In the genomic region with DNA sequence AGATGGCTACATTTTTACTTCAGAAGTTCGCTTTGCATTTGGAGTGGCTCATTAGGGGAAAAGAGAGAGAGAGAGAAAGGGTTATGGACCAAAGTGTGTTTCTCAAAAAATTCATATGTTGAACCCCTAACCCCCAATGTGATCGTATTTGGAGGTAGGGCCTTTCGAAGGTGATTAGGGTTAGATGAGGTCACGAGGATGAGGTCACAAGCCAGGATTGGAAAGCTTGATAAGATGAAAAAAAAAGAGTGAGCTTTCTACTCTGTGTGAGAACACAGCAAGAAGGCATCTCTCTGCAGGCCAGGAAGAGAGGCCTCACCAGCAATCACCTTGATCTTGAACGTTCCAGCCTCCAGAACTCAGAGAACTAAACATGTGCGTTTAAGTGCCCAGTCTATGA, we compare ENCODE assay signal across 26 cellular contexts.
"Had no signal": no experiment of that assay in that cellular context is flagged by ENCODE, and none has a peak within 500 bp of the region (broad histone marks: within the 10 kb centered on the region; RNA-seq: fewer than 3 reads in every experiment).

No MANE protein-coding gene starts in this region.

- H3K4me1 ChIP-seq: esophagus squamous epithelium, gastrocnemius medialis, left lung, lower lobe of right lung had no signal

- FAIRE-seq: colon, endometrium, islet of Langerhans, keratinocyte had no signal

- ATAC-seq: effector memory CD8-positive, alpha-beta T cell; esophagus mucosa; gastrocnemius medialis; heart right ventricle; left lung; left ventricle myocardium superior; lower lobe of right lung; mucosa of descending colon had no signal

- H3K27ac ChIP-seq: epithelial cell of prostate, esophagus squamous epithelium, gastrocnemius medialis, heart right ventricle, left lung, lower lobe of right lung had no signal

- H3K9me3 ChIP-seq: esophagus squamous epithelium, gastrocnemius medialis, left lung, lower lobe of right lung, mucosa of descending colon had no signal

- H3K4me3 ChIP-seq: esophagus squamous epithelium, gastrocnemius medialis, heart right ventricle, left lung, lower lobe of right lung, mucosa of descending colon had no signal

- DNase-seq: cortex of kidney; effector CD8-positive, alpha-beta T cell; effector memory CD8-positive, alpha-beta T cell; endodermal cell; erythroblast; esophagus squamous epithelium; foreskin fibroblast; foreskin melanocyte; gastrocnemius medialis; glutamatergic neuron; head of caudate nucleus; heart right ventricle; hippocampal formation; left cardiac atrium; left lung; left ventricle myocardium superior; lower lobe of right lung; mesenchymal stem cell; mucosa of descending colon; naive B cell had no signal

- H3K27me3 ChIP-seq: esophagus squamous epithelium, gastrocnemius medialis, heart right ventricle, left lung had no signal

- H3K36me3 ChIP-seq: esophagus squamous epithelium, gastrocnemius medialis, heart right ventricle, left lung, lower lobe of right lung had no signal
